ENCODE assay signal across 18 cellular contexts in the genomic region with DNA sequence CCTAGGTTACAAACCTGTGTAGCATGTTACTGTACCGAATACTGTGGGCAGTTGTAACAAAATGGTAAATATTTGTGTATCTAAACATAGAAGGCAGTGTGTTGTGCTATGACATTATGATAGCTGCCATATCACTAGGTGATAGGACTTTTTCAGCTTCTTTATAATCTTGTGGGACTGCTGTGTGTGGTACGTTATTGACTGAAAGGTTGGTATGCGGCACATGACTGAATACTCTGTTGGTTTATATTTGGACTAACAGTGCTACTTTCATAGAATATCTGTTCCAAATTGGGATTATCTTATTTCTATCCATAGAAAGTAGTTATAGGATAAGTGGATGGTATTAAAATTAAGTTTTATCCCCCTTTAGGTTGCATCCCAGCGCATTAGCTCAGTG.
"Had no signal": no experiment of that assay in that cellular context is flagged by ENCODE, and none has a peak within 500 bp of the region (broad histone marks: within the 10 kb centered on the region; RNA-seq: fewer than 3 reads in every experiment).

No MANE protein-coding gene starts in this region.

- DNase-seq: KBM-7, MV-4-11, NCI-H1092, NCI-H1105 treated with DMSO at 0.1 percent for 48 hours, NCI-H1417 treated with DMSO at 0.1 percent for 48 hours, NCI-H187, NCI-H2029, NCI-H2081 treated with DMSO at 0.1 percent for 48 hours, NCI-H2171, NCI-H226, NCI-H446, NCI-H510A, NCI-H524 treated with DMSO at 0.1 percent for 48 hours, NCI-H69, NCI-H774, RPMI8226, SHP77, SK-N-SH had no signal

- H3K4me2 ChIP-seq: SK-N-SH had no signal

- H3K9ac ChIP-seq: SK-N-SH had no signal

- H3K9me3 ChIP-seq: SK-N-SH had no signal
